Comparison of ENCODE assay signal across 2 cellular contexts in the genomic region with DNA sequence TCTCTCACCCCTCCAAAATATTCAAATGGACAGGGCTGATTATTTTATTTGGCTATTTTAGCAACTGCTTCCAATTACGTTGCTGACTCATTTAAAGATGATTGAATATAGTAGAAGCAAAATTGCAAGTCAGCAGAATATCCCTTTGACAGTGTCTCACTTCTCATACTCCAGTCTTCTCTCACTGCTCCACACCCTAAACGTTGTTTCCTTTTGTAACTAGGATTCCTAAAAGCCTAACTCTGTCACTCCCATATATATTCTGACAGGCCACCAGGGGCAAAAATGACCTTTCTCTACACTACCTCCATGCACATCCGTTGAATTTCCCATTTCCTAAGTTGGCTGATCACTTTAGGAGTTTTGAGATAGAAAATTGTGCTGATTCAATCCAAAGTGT.
TF ChIP-seq lines count a peak whose summit lies in the region.

No MANE protein-coding gene starts in this region.

TF ChIP-seq in A549, 52 proteins besides CTCF, POLR2A, EP300 and RAD21:
- TF ChIP-seq, protein P1, sequence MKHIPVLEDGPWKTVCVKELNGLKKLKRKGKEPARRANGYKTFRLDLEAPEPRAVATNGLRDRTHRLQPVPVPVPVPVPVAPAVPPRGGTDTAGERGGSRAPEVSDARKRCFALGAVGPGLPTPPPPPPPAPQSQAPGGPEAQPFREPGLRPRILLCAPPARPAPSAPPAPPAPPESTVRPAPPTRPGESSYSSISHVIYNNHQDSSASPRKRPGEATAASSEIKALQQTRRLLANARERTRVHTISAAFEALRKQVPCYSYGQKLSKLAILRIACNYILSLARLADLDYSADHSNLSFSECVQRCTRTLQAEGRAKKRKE (CRISPR knock-in tag; IDR thresholded peaks at IDR 0.05; ENCODE audit: low read depth), result no peak
- no peak for TF ChIP-seq CHD4 (IDR thresholded peaks at IDR 0.05; ENCODE audit: borderline replicate concordance)
- TF ChIP-seq MAFK (IDR thresholded peaks at IDR 0.05; ENCODE audit: partially characterized antibody), result peak; percentile 98
- TF ChIP-seq TFCP2L1 (CRISPR knock-in tag; IDR thresholded peaks at IDR 0.05), result no peak
- TF ChIP-seq, protein P2, sequence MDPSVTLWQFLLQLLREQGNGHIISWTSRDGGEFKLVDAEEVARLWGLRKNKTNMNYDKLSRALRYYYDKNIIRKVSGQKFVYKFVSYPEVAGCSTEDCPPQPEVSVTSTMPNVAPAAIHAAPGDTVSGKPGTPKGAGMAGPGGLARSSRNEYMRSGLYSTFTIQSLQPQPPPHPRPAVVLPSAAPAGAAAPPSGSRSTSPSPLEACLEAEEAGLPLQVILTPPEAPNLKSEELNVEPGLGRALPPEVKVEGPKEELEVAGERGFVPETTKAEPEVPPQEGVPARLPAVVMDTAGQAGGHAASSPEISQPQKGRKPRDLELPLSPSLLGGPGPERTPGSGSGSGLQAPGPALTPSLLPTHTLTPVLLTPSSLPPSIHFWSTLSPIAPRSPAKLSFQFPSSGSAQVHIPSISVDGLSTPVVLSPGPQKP (IDR thresholded peaks at IDR 0.05; ENCODE audit: low read depth, low read length), result no peak
- TF ChIP-seq, protein P3, sequence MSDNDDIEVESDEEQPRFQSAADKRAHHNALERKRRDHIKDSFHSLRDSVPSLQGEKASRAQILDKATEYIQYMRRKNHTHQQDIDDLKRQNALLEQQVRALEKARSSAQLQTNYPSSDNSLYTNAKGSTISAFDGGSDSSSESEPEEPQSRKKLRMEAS (IDR thresholded peaks at IDR 0.05), result no peak

TF ChIP-seq in H1, 55 proteins besides CTCF, POLR2A, EP300 and RAD21:
- TF ChIP-seq BCL11A (IDR thresholded peaks at IDR 0.05; ENCODE audit: low read depth in 2 of 2, low read length in 2 of 2), result no peak
- TF ChIP-seq MAFK (IDR thresholded peaks at IDR 0.05; ENCODE audit: low read depth, low read length), result peak; percentile 54; the same call in 1 of the 2 replicates
- no peak for TF ChIP-seq BRCA1 (IDR thresholded peaks at IDR 0.05; ENCODE audit: low read depth, low read length)
TF ChIP-seq in H1: peak in this region for 1.
